Comparison of ENCODE assay signal across 9 cellular contexts in the genomic region with DNA sequence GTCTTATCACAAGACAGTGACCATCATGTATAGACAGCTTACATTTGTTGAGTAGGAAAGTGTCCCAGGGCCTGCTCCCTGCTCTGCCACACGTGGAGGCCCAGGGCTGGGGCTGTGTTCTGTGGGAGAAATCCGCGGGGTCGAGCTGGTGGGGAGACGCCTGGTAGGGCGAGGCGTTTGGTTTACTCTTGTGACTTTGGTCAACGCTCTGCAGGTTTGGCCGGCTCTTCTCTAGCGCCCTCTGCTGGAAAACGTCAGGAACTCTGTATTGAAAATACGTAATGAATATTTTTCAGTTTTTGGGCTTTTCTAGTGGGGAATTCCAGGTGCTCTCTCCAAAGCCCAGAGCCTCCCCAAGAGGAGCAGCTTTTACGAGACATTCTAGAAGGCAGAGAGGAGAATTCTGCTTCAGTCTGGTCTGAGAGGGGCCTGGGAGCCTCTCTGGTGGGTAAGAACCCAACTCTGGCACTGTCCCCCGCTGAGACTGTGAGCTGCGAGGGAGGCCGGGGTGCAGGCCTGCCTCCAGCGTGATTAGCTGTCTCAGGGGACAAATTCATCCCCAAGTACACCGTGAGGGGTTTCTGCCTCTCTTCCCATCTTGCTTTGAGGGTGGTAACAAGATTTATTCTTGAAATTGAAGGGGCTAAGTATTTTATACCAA.
DNase-seq lines count a peak whose midpoint lies in the region; ATAC-seq and TF ChIP-seq lines count a peak whose summit lies in the region.
"Had no signal": no experiment of that assay in that cellular context is flagged by ENCODE, and none has a peak within 500 bp of the region (broad histone marks: within the 10 kb centered on the region; RNA-seq: fewer than 3 reads in every experiment).

No MANE protein-coding gene starts in this region.

- TF ChIP-seq EP300 in tibial nerve (IDR thresholded peaks at IDR 0.05) = no peak

- H3K4me3 ChIP-seq in fibroblast of villous mesenchyme (ENCODE audit: low read depth, low read length) (no peak overlapping the region), tibial nerve (no peak overlapping the region)

- no peaks in the 10 kb centered on the region for H3K9me3 ChIP-seq in tibial nerve

- H3K27me3 ChIP-seq in tibial nerve = peaks cover 0 to 12% of the 10 kb centered on the region in 2 donors

- DNase-seq in DMS153 treated with DMSO at 0.1 percent for 48 hours (lab: John Stamatoyannopoulos, UW; ENCODE audit: unreplicated experiment) = peak; percentile 19
- no peak for DNase-seq in DMS153 (lab: John Stamatoyannopoulos, UW)
- DNase-seq in NOMO-1 treated with DMSO at 0.1 percent for 48 hours (lab: John Stamatoyannopoulos, UW; ENCODE audit: unreplicated experiment) = peak; percentile 68
- peak; percentile 34 for DNase-seq in activated T-cell treated with anti-CD3 and anti-CD28 coated beads for 4 hours
- peak; percentile 21 for DNase-seq in fibroblast of villous mesenchyme (ENCODE audit: low read depth)
- DNase-seq in nucleus accumbens (lab: John Stamatoyannopoulos, UW) = peak in 42 of 56 donors; percentile 5 to 59 (median 28)
- DNase-seq in tibial nerve (ENCODE audit: low spot score in 2 of 2) = peak in 1 of 2 donors; percentile 38

- 16 to 19% methylated on average over 18 of the region's 18 CpGs for WGBS in tibial nerve, 2 donors

- peaks cover 0 to 7% (median 0%) of the 10 kb centered on the region in 4 donors for H3K4me1 ChIP-seq in tibial nerve

- peak overlapping the region in 1 of 4 donors; percentile 34 for H3K27ac ChIP-seq in tibial nerve
- H3K27ac ChIP-seq: epithelial cell of prostate had no signal

- TF ChIP-seq CTCF in fibroblast of villous mesenchyme (IDR thresholded peaks at IDR 0.05; ENCODE audit: insufficient read depth, low read depth, low read length) (peak; percentile 61), tibial nerve (IDR thresholded peaks at IDR 0.05) (peak; percentile 64 to 74 (median 71))

- peak; percentile 52 for ATAC-seq in HG03442 (IDR thresholded peaks at IDR 0.05; ENCODE audit: unreplicated experiment)

- TF ChIP-seq POLR2A in tibial nerve (IDR thresholded peaks at IDR 0.05) = no peak

- H3K36me3 ChIP-seq in tibial nerve = no peaks in the 10 kb centered on the region
